1 cellular context compared by ENCODE assay signal in genomic region chr14:87998414-87998813, GRCh38.
TF ChIP-seq lines count a peak whose summit lies in the region.

No MANE protein-coding gene starts in this region.

TF ChIP-seq in K562, 482 proteins besides CTCF, POLR2A, EP300 and RAD21 (continued from another document):
- no peak for TF ChIP-seq REST (CRISPR knock-in tag; IDR thresholded peaks at IDR 0.05; ENCODE audit: low read depth)
- TF ChIP-seq ZNF589 (CRISPR knock-in tag; IDR thresholded peaks at IDR 0.05; ENCODE audit: low read depth): no peak
- TF ChIP-seq, protein P1, sequence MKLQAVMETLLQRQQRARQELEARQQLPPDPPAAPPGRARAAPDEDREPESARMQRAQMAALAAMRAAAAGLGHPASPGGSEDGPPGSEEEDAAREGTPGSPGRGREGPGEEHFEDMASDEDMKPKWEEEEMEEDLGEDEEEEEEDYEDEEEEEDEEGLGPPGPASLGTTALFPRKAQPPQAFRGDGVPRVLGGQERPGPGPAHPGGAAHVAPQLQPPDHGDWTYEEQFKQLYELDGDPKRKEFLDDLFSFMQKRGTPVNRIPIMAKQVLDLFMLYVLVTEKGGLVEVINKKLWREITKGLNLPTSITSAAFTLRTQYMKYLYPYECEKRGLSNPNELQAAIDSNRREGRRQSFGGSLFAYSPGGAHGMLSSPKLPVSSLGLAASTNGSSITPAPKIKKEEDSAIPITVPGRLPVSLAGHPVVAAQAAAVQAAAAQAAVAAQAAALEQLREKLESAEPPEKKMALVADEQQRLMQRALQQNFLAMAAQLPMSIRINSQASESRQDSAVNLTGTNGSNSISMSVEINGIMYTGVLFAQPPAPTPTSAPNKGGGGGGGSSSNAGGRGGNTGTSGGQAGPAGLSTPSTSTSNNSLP (IDR thresholded peaks at IDR 0.05; ENCODE audit: borderline replicate concordance, low read depth, low read length): no peak
- TF ChIP-seq C11orf30 (IDR thresholded peaks at IDR 0.05; ENCODE audit: low read depth): no peak
- peak; percentile 80 for TF ChIP-seq ZNF239 (CRISPR knock-in tag; IDR thresholded peaks at IDR 0.05)
- TF ChIP-seq ESRRA (IDR thresholded peaks at IDR 0.05; ENCODE audit: borderline replicate concordance, low read depth): peak; percentile 74; the same call in 1 of the 2 replicates
